In genomic region chr7:102296514-102296913, GRCh38 we compare ENCODE assay signal across 23 cellular contexts. TPM values are rescaled to one million over a fixed set of nuclear protein-coding genes. Genes with fewer than 3 reads are reported as not detected.
A peak's percentile ranks its signal among the peaks of the same experiment; 100 is the strongest.
DNase-seq lines count a peak whose midpoint lies in the region; ATAC-seq, FAIRE-seq and TF ChIP-seq lines count a peak whose summit lies in the region.
"Had no signal": no experiment of that assay in that cellular context is flagged by ENCODE, and none has a peak within 500 bp of the region (broad histone marks: within the 10 kb centered on the region; RNA-seq: fewer than 3 reads in every experiment).

No MANE protein-coding gene starts in this region.

- TF ChIP-seq CTCF in OCI-LY7 (conservative IDR thresholded peaks at IDR 0.05; ENCODE audit: low read length) (no peak), H1 (IDR thresholded peaks at IDR 0.05; ENCODE audit: control extremely low read depth in 1 of 3, insufficient read depth in 1 of 3, low read depth in 1 of 3, low read length in 3 of 3) (no peak), glutamatergic neuron (IDR thresholded peaks at IDR 0.05; ENCODE audit: partially characterized antibody, unreplicated experiment) (no peak)

- H3K18ac ChIP-seq in H1 (ENCODE audit: extremely low read depth, low read length), result no peak overlapping the region

- H3K9me2 ChIP-seq in OCI-LY7 (ENCODE audit: insufficient read depth, low read length), result no peaks in the 10 kb centered on the region

- H3K36me3 ChIP-seq in OCI-LY7 (ENCODE audit: insufficient read depth, low read length) (peaks cover 80% of the 10 kb centered on the region), H1 (ENCODE audit: control insufficient read depth in 2 of 4, insufficient read depth in 4 of 4, low read length in 3 of 4) (no peaks in the 10 kb centered on the region; a peak in 1 of 8 replicates), skeletal muscle tissue (ENCODE audit: control insufficient read depth in 3 of 3, insufficient read depth in 3 of 3, low read length in 3 of 3) (no peaks in the 10 kb centered on the region)

- TF ChIP-seq EP300 in H1 (IDR thresholded peaks at IDR 0.05; ENCODE audit: borderline replicate concordance in 1 of 2, low read depth in 2 of 2, low read length in 2 of 2), result no peak

- H3K4me3 Mint-ChIP-seq in glutamatergic neuron (ENCODE audit: unreplicated experiment), result no peak overlapping the region

- H3K56ac ChIP-seq in H1 (replicated peaks; ENCODE audit: insufficient read length, low read depth, low read length), result no peak overlapping the region

- H3K36me3 Mint-ChIP-seq in glutamatergic neuron (ENCODE audit: unreplicated experiment), result no peaks in the 10 kb centered on the region

- peak overlapping the region; percentile 97 for H3K27ac ChIP-seq in OCI-LY7 (ENCODE audit: low read depth, low read length, poor library complexity, severe bottlenecking)
- no peak overlapping the region for H3K27ac ChIP-seq in H1 (ENCODE audit: low read depth, low read length)
- H3K27ac ChIP-seq in skeletal muscle tissue (ENCODE audit: low read depth, low read length), result peak overlapping the region; percentile 84
- H3K27ac ChIP-seq: A549 had no signal

- CTCF ChIA-PET in OCI-LY7 (lab: Charles Lee; ENCODE audit: unreplicated experiment), result no interaction called here
- CTCF ChIA-PET in H1 (lab: Charles Lee; ENCODE audit: partially characterized antibody), result interaction anchor here (0.6 to 2.5 kb wide), 6 partner anchors 9 to 95 kb away, joined by 3 to 9 read pairs (median 4); no protein-coding TSS in a partner anchor

- no peak overlapping the region for H3K27ac Mint-ChIP-seq in glutamatergic neuron (ENCODE audit: unreplicated experiment)

- H3K23ac ChIP-seq in H1 (ENCODE audit: insufficient read length), result no peak overlapping the region

- TF ChIP-seq POLR2A in H1 (IDR thresholded peaks at IDR 0.05; ENCODE audit: control extremely low read depth in 1 of 2, low read depth in 2 of 2, low read length in 2 of 2), result no peak

- H3K4me1 Mint-ChIP-seq in glutamatergic neuron (ENCODE audit: low read depth, unreplicated experiment), result peaks cover 13% of the 10 kb centered on the region

- H2BK20ac ChIP-seq in H1 (ENCODE audit: low read length), result no peak overlapping the region

- H3K4me1 ChIP-seq in OCI-LY7 (ENCODE audit: insufficient read depth, low read length, poor library complexity, severe bottlenecking) (peaks cover 70% of the 10 kb centered on the region), H1 (replicated peaks in 1 of 4; ENCODE audit: control insufficient read depth in 3 of 4, insufficient read depth in 4 of 4, low read length in 3 of 4) (peaks cover 0 to 28% (median 7%) of the 10 kb centered on the region in 4 experiments; a peak in 6 of 7 replicates), skeletal muscle tissue (ENCODE audit: control insufficient read depth in 3 of 3, insufficient read depth in 3 of 3, low read length in 3 of 3) (peaks cover 30 to 61% (median 53%) of the 10 kb centered on the region in 3 donors)

- no peak overlapping the region for H4K8ac ChIP-seq in H1 (ENCODE audit: extremely low read depth, insufficient read depth, low read length)

- H3K9ac ChIP-seq in H1 (replicated peaks in 1 of 4; ENCODE audit: extremely low read depth in 1 of 4, low read depth in 3 of 4, low read length in 3 of 4) (no peak overlapping the region), skeletal muscle tissue (ENCODE audit: low read depth in 1 of 3, low read length in 3 of 3) (peak overlapping the region; percentile 27 to 63 (median 53))

- peaks cover 9% of the 10 kb centered on the region for H3K9me3 Mint-ChIP-seq in glutamatergic neuron (ENCODE audit: unreplicated experiment)

- H4K20me1 ChIP-seq in OCI-LY7 (ENCODE audit: insufficient read depth, low read length), result peaks cover 4% of the 10 kb centered on the region; the same call in 1 of the 2 replicates
- H4K20me1 ChIP-seq in H1 (replicated peaks in 1 of 2; ENCODE audit: control insufficient read depth in 1 of 2, insufficient read depth in 2 of 2, low read length in 2 of 2), result peaks cover 2 to 12% of the 10 kb centered on the region in 2 experiments

- ATAC-seq in HG03439 (IDR thresholded peaks at IDR 0.05; ENCODE audit: unreplicated experiment), result no peak
- ATAC-seq: A549, Panc1 had no signal

- H2AFZ ChIP-seq in OCI-LY7 (ENCODE audit: low read length), result no peak overlapping the region
- H2AFZ ChIP-seq in H1 (ENCODE audit: low read length), result no peak overlapping the region

- H3K4me3 ChIP-seq in OCI-LY7 (ENCODE audit: low read depth, low read length, poor library complexity, severe bottlenecking) (no peak overlapping the region), H1 (ENCODE audit: extremely low read depth in 1 of 4, insufficient read depth in 2 of 4, low read depth in 3 of 4, low read length in 4 of 4) (no peak overlapping the region), skeletal muscle tissue (ENCODE audit: low read length in 3 of 3) (peak overlapping the region in 1 of 3 donors; percentile 43)
- H3K4me3 ChIP-seq: A549 had no signal

- DNase-seq in ELF-1 (ENCODE audit: low read depth, low spot score) (peak; percentile 24), OCI-LY7 (ENCODE audit: low spot score) (no peak), H1 (ENCODE audit: low read depth in 1 of 2, low spot score in 2 of 2) (no peak), glutamatergic neuron (no peak), DMS53 (lab: John Stamatoyannopoulos, UW) (no peak), HTR-8/SVneo (ENCODE audit: insufficient read length, low spot score) (no peak)
- DNase-seq: AML-193, Calu3, DND-41, H7, NCI-H1092, NCI-H1417 treated with DMSO at 0.1 percent for 48 hours, NCI-H187, NCI-H2171 treated with DMSO at 0.1 percent for 48 hours, NCI-H446, NCI-H524 treated with DMSO at 0.1 percent for 48 hours, NCI-H774, SHP77 treated with DMSO at 0.1 percent for 48 hours had no signal

- peak overlapping the region; percentile 17 for H4K91ac ChIP-seq in H1 (replicated peaks; ENCODE audit: insufficient read length, low read length)

- H4K5ac ChIP-seq in H1 (ENCODE audit: insufficient read length, low read depth, low read length), result no peak overlapping the region

- H3K4ac ChIP-seq in H1 (replicated peaks; ENCODE audit: insufficient read length, low read depth, low read length), result no peak overlapping the region

- no peak overlapping the region for H2BK120ac ChIP-seq in H1 (replicated peaks; ENCODE audit: low read depth, low read length)

- H3K23me2 ChIP-seq in H1 (ENCODE audit: low read depth, low read length), result peaks cover 4% of the 10 kb centered on the region; the same call in 1 of the 2 replicates

- H3K4me2 ChIP-seq in OCI-LY7 (ENCODE audit: low read length) (no peak overlapping the region), H1 (ENCODE audit: insufficient read depth in 1 of 2, low read depth in 2 of 2, low read length in 2 of 2) (no peak overlapping the region)
- H3K4me2 ChIP-seq: A549 had no signal

- peaks cover 8% of the 10 kb centered on the region for H3K27me3 Mint-ChIP-seq in glutamatergic neuron (ENCODE audit: unreplicated experiment)

- no peaks in the 10 kb centered on the region for H3K9me3 ChIP-seq in OCI-LY7 (ENCODE audit: low read length)
- no peaks in the 10 kb centered on the region; a peak in 1 of 4 replicates for H3K9me3 ChIP-seq in H1 (ENCODE audit: insufficient read depth in 2 of 2, low read depth in 1 of 2, low read length in 1 of 2)
- no peaks in the 10 kb centered on the region for H3K9me3 ChIP-seq in skeletal muscle tissue (ENCODE audit: control insufficient read depth in 3 of 3, low read length in 3 of 3)
- H3K9me3 ChIP-seq: A549 had no signal

- WGBS in H1 (ENCODE audit: extremely low coverage in 1 of 2, insufficient coverage in 1 of 2, insufficient read length in 1 of 2, insufficient replicate concordance in 2 of 2, low coverage in 1 of 2, low lambda C conversion rate in 2 of 2, missing lambda C conversion rate in 1 of 2), 2 experiments, result 95% methylated on average over 7 of the region's 7 CpGs; no CpG with 5 or more reads in 1 of the 2 experiments

- no peaks in the 10 kb centered on the region; the same call in 1 of the 2 replicates for H3K79me1 ChIP-seq in H1 (ENCODE audit: low read depth, low read length)

- no peak overlapping the region for H2BK12ac ChIP-seq in H1 (ENCODE audit: low read depth, low read length)

- TF ChIP-seq RAD21 in H1 (IDR thresholded peaks at IDR 0.05 in 1 of 2, conservative IDR thresholded peaks at IDR 0.05 in 1 of 2; ENCODE audit: low read depth in 2 of 2, low read length in 2 of 2), result no peak

- no peak overlapping the region for H2AK5ac ChIP-seq in H1 (ENCODE audit: low read depth, low read length)

- H3K27me3 ChIP-seq in H1 (replicated peaks in 1 of 4; ENCODE audit: control insufficient read depth in 3 of 4, extremely low read depth in 1 of 4, insufficient read depth in 3 of 4, low read length in 3 of 4) (peaks cover 0 to 7% (median 4%) of the 10 kb centered on the region in 4 experiments; a peak in 5 of 7 replicates), skeletal muscle tissue (ENCODE audit: control insufficient read depth in 3 of 3, insufficient read depth in 3 of 3, low read length in 3 of 3) (no peaks in the 10 kb centered on the region)

- 0 out of 2 replicates have a peak overlapping the region, but pooled peaks have one; percentile 3 for H2BK5ac ChIP-seq in H1 (ENCODE audit: low read depth, low read length)

- no peak overlapping the region for H3K14ac ChIP-seq in H1 (ENCODE audit: insufficient read length)

- no peak overlapping the region for H2BK15ac ChIP-seq in H1 (ENCODE audit: low read length)

- H3K79me2 ChIP-seq in OCI-LY7 (ENCODE audit: insufficient read depth, low read depth, low read length), result peaks cover 89% of the 10 kb centered on the region
- 0 out of 4 replicates have a peak, but pooled peaks cover 0 to 2% of the 10 kb centered on the region in 2 experiments for H3K79me2 ChIP-seq in H1 (ENCODE audit: control insufficient read depth in 1 of 2, insufficient read depth in 2 of 2, low read length in 2 of 2)

- no TSS peak for BruUV-seq in OCI-LY7 (replicated peaks; lab: Mats Ljungman, UMichigan)

- FAIRE-seq in H1 (lab: Jason Lieb, UNC) (no peak), HTR-8/SVneo (lab: Jason Lieb, UNC) (no peak)
- FAIRE-seq: A549 had no signal

- intact Hi-C loops in OCI-LY7 (cut with micrococcal nuclease; ENCODE audit: unreplicated experiment), result no loop called here

- POLR2A ChIA-PET in OCI-LY7 (lab: Charles Lee) (interaction anchor here (1.6 to 11.9 kb wide), 2 partner anchors 8 to 35 kb away, joined by 4 to 154 read pairs; no protein-coding TSS in a partner anchor), H1 (lab: Charles Lee; ENCODE audit: partially characterized antibody) (interaction anchor here (1.6 kb wide), 1 partner anchor 9 kb away, joined by 5 read pairs; no protein-coding TSS in a partner anchor)

RNA-seq across cellular contexts. Expression of gene SH2B2, which starts 9.8 kb away (rescaled TPM):
- total RNA-seq in OCI-LY7 (2014; rRNA removed; shearing (Covaris generic)), result 27.3 and 42.0 TPM in 2 replicates
- total RNA-seq in OCI-LY7 (2022) (109 and 131 TPM in 2 replicates), skeletal muscle tissue (5.7 TPM), glutamatergic neuron (ENCODE audit: unreplicated experiment) (11.6 TPM)
- 17.5 and 18.7 TPM in 2 replicates for total RNA-seq in H1 (2021; fragmentation: NEBNext Ultra II Directional; extraction: Animal tissue kit (Norgen Biotek cat#: 25700))
- polyA plus RNA-seq in H1 (2011; rRNA removed), result 11.5 and 21.0 TPM in 2 replicates
- 11.9 TPM for polyA plus RNA-seq in H1 (2011; cell fraction: cytosol; rRNA removed)
- polyA plus RNA-seq in H1 (2011; cell fraction: nucleus; rRNA removed), result 13.6 TPM
- 4.5 to 12.5 TPM (median 10.7 TPM) in 4 replicates for polyA plus RNA-seq in H1 (2012, experiment 1 of 2)
- polyA plus RNA-seq in H1 (2012, experiment 2 of 2), result 6.4 TPM
- 6.5 TPM for polyA plus RNA-seq in H1 (2013, experiment 1 of 2)
- 7.5 TPM for polyA plus RNA-seq in H1 (2013, experiment 2 of 2)
- 5.3 and 6.7 TPM in 2 replicates for polyA minus RNA-seq in H1 (2011; rRNA and poly(A)+ RNA removed)
- polyA minus RNA-seq in H1 (2011; cell fraction: cytosol; rRNA and poly(A)+ RNA removed), result 11.3 TPM
- polyA minus RNA-seq in H1 (2011; cell fraction: nucleus; rRNA and poly(A)+ RNA removed), result 7.5 TPM

RNA-seq across cellular contexts. Expression of gene SPDYE6, which starts 59.7 kb away (rescaled TPM):
- not detected in 2 replicates for total RNA-seq in OCI-LY7 (2014; rRNA removed; shearing (Covaris generic))
- total RNA-seq in OCI-LY7 (2022) (not detected in 2 replicates), skeletal muscle tissue (not detected), glutamatergic neuron (ENCODE audit: unreplicated experiment) (not detected)
- not detected in 2 replicates for total RNA-seq in H1 (2021; fragmentation: NEBNext Ultra II Directional; extraction: Animal tissue kit (Norgen Biotek cat#: 25700))
- polyA plus RNA-seq in H1 (2011; rRNA removed), result not detected in 2 replicates
- not detected for polyA plus RNA-seq in H1 (2011; cell fraction: cytosol; rRNA removed)
- polyA plus RNA-seq in H1 (2011; cell fraction: nucleus; rRNA removed), result not detected
- polyA plus RNA-seq in H1 (2012, experiment 1 of 2), result 2.5 to 3.1 TPM (median 2.7 TPM) in 4 replicates
- polyA plus RNA-seq in H1 (2012, experiment 2 of 2), result 0.63 TPM
- not detected for polyA plus RNA-seq in H1 (2013, experiment 1 of 2)
- polyA plus RNA-seq in H1 (2013, experiment 2 of 2), result not detected
- not detected in 2 replicates for polyA minus RNA-seq in H1 (2011; rRNA and poly(A)+ RNA removed)
- not detected for polyA minus RNA-seq in H1 (2011; cell fraction: cytosol; rRNA and poly(A)+ RNA removed)
- not detected for polyA minus RNA-seq in H1 (2011; cell fraction: nucleus; rRNA and poly(A)+ RNA removed)
- total RNA-seq: Calu3; H7; T-helper 1 cell treated with Interleukin-12 subunit alpha and Interleukin-12 subunit beta and Interleukin-4 antibody, amounts not matched to agents 30 ng/mL and 1 ng/mL, for 36 hours had no signal
- polyA plus RNA-seq: A549 had no signal

Comparison
In these comparisons a context has a peak if more than half of its experiments do, and no peak if none do; other contexts are left out.
1. H3K9ac ChIP-seq: peak in skeletal muscle tissue (3 of 3); none in H1 (0 of 4).